33 cellular contexts compared by ENCODE assay signal in genomic region chr4:146960634-146961033, GRCh38. TPM values are rescaled to one million over a fixed set of nuclear protein-coding genes. Genes with fewer than 3 reads are reported as not detected.
"Had no signal": no experiment of that assay in that cellular context is flagged by ENCODE, and none has a peak within 500 bp of the region (broad histone marks: within the 10 kb centered on the region; RNA-seq: fewer than 3 reads in every experiment).

No MANE protein-coding gene starts in this region.

- H3K4me1 ChIP-seq: pancreas, prostate gland, stomach, thyroid gland had no signal

- H3K9me3 ChIP-seq: pancreas, prostate gland, stomach, thyroid gland had no signal

- H3K4me3 Mint-ChIP-seq: activated CD8-positive, alpha-beta T cell treated with anti-CD3 and anti-CD28 coated beads for 36 hours; activated T-cell treated with anti-CD3 and anti-CD28 coated beads, Interleukin-2, amount 50 U/mL, for 4 hours; activated T-helper 17 cell treated with anti-CD3 and anti-CD28 coated beads, Interleukin-2, amount 50 U/mL, for 72 hours; effector memory CD8-positive, alpha-beta T cell; naive B cell; nephron progenitor cell; stimulated activated naive B cell treated with anti-CD40 and anti-IgM and Interleukin-4, amounts not matched to agents 10 μg/mL and 1 μg/mL and 100 μg/mL, for 72 hours; WTC11 had no signal

- H3K27ac ChIP-seq: brain microvascular endothelial cell, pancreas, prostate gland, stomach, thyroid gland had no signal

- H3K36me3 Mint-ChIP-seq: naive B cell; stimulated activated naive B cell treated with anti-CD40 and anti-IgM and Interleukin-4, amounts not matched to agents 10 μg/mL and 1 μg/mL and 100 μg/mL, for 72 hours; WTC11 had no signal

- H3K27ac Mint-ChIP-seq: activated CD8-positive, alpha-beta T cell treated with anti-CD3 and anti-CD28 coated beads for 36 hours; activated T-helper 17 cell treated with anti-CD3 and anti-CD28 coated beads, Interleukin-2, amount 50 U/mL, for 72 hours; effector memory CD8-positive, alpha-beta T cell; naive B cell; nephron progenitor cell; stimulated activated naive B cell treated with anti-CD40 and anti-IgM and Interleukin-4, amounts not matched to agents 10 μg/mL and 1 μg/mL and 100 μg/mL, for 72 hours; WTC11 had no signal

- ATAC-seq: activated CD8-positive, alpha-beta T cell treated with anti-CD3 and anti-CD28 coated beads for 36 hours; activated T-cell treated with anti-CD3 and anti-CD28 coated beads, Interleukin-2, amount 50 U/mL, for 4 hours; activated T-helper 17 cell treated with anti-CD3 and anti-CD28 coated beads, Interleukin-2, amount 50 U/mL, for 72 hours; effector memory CD8-positive, alpha-beta T cell; esophagus mucosa; left cardiac atrium; left ventricle myocardium superior; pancreas; stimulated activated naive B cell treated with anti-CD40 and anti-IgM and Interleukin-4, amounts not matched to agents 10 μg/mL and 1 μg/mL and 100 μg/mL, for 72 hours; WTC11 had no signal

- H3K9me3 Mint-ChIP-seq: activated CD8-positive, alpha-beta T cell treated with anti-CD3 and anti-CD28 coated beads for 36 hours; activated T-cell treated with anti-CD3 and anti-CD28 coated beads, Interleukin-2, amount 50 U/mL, for 4 hours; activated T-helper 17 cell treated with anti-CD3 and anti-CD28 coated beads, Interleukin-2, amount 50 U/mL, for 72 hours; effector memory CD8-positive, alpha-beta T cell; naive B cell; nephron progenitor cell; stimulated activated naive B cell treated with anti-CD40 and anti-IgM and Interleukin-4, amounts not matched to agents 10 μg/mL and 1 μg/mL and 100 μg/mL, for 72 hours had no signal

- H3K4me1 Mint-ChIP-seq: activated T-helper 17 cell treated with anti-CD3 and anti-CD28 coated beads, Interleukin-2, amount 50 U/mL, for 72 hours; naive B cell; nephron progenitor cell; stimulated activated naive B cell treated with anti-CD40 and anti-IgM and Interleukin-4, amounts not matched to agents 10 μg/mL and 1 μg/mL and 100 μg/mL, for 72 hours; WTC11 had no signal

- H3K27me3 ChIP-seq: brain microvascular endothelial cell, stomach, thyroid gland had no signal

- H3K36me3 ChIP-seq: brain microvascular endothelial cell, pancreas, prostate gland, stomach, thyroid gland had no signal

- H3K4me3 ChIP-seq: pancreas, prostate gland, stomach, thyroid gland had no signal

- DNase-seq: activated CD4-positive, alpha-beta T cell treated with anti-CD3 and anti-CD28 coated beads for 1 hour; activated CD4-positive, alpha-beta T cell treated with anti-CD3 and anti-CD28 coated beads, Interleukin-2, amount 50 U/mL, for 1 hour; activated CD8-positive, alpha-beta T cell treated with anti-CD3 and anti-CD28 coated beads for 36 hours; activated gamma-delta T cell treated with Interleukin-2 at 50 U/mL for 16 hours; activated naive CD4-positive, alpha-beta T cell treated with anti-CD3 and anti-CD28 coated beads, Interleukin-2, amount 50 U/mL, for 16 hours; activated T-cell treated with anti-CD3 and anti-CD28 coated beads, Interleukin-2, amount 50 U/mL, for 4 hours; amniotic stem cell; brain microvascular endothelial cell; caudate nucleus; cortex of kidney; effector memory CD8-positive, alpha-beta T cell; foreskin fibroblast; head of caudate nucleus; hippocampal formation; left cardiac atrium; left ventricle myocardium superior; mammary epithelial cell; naive B cell; nephron progenitor cell; pancreas; retina; stimulated activated CD4-positive, alpha-beta T cell treated with anti-CD3 and anti-CD28 coated beads, Interleukin-15, amount 100 ng/mL, for 24 hours; stimulated activated CD4-positive, alpha-beta T cell treated with anti-CD3 and anti-CD28 coated beads, Interleukin-2, amount 100 ng/mL, for 24 hours; stimulated activated naive B cell treated with anti-CD40 and anti-IgM and Interleukin-4, amounts not matched to agents 10 μg/mL and 1 μg/mL and 100 μg/mL, for 72 hours; stomach; thyroid gland had no signal

RNA-seq across cellular contexts. Expression of gene TTC29, which starts 15.0 kb away (rescaled TPM):
- total RNA-seq: activated CD8-positive, alpha-beta T cell treated with anti-CD3 and anti-CD28 coated beads for 36 hours; activated T-cell treated with anti-CD3 and anti-CD28 coated beads, Interleukin-2, amount 50 U/mL, for 4 hours; activated T-helper 17 cell treated with anti-CD3 and anti-CD28 coated beads, Interleukin-2, amount 50 U/mL, for 72 hours; astrocyte; esophagus mucosa; left ventricle myocardium superior; mucosa of gallbladder; pancreas had no signal
- polyA plus RNA-seq: keratinocyte, mammary epithelial cell, pancreas, stomach had no signal
